In the genomic region with DNA sequence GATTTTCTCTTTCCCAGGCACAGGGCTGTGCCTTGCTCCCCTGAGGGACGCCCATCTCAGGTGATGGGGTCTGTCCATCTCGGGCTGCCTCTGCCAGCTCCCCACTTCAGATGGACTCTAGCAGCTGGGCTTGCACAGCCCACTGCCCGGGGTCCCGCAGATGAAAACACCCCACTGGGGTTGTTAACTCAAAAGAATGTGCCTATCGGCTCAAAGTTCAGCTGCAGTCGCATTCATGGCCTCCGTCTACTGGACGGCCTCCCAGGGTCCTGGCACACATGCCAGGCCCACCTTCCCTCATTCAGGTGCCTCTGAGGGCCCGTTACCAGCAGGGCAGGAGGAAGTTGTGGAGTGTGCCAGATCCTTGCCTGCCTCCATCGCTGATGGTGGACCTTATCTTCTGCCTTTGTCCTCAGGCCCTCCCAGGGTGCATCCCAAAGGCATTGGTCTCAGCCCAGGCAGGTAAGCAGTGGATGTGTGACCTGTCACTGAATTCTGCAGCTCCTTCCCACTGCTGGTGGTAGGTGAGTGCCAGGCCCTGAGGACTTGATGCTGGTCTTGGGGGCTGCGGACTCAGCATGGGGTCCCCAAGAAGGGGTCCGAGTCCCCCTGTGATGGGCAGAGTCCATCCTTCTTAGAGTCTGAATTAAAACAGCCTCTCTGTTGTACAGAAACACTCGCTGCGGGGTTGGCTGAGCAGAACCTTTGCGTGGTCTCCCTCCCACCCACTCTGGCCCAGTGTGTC, we compare ENCODE assay signal across 16 cellular contexts.
DNase-seq lines count a peak whose midpoint lies in the region; ATAC-seq, FAIRE-seq and TF ChIP-seq lines count a peak whose summit lies in the region.
"Had no signal": no experiment of that assay in that cellular context is flagged by ENCODE, and none has a peak within 500 bp of the region (broad histone marks: within the 10 kb centered on the region; RNA-seq: fewer than 3 reads in every experiment).

No MANE protein-coding gene starts in this region.

- no peak overlapping the region for H3K4me3 Mint-ChIP-seq in nephron progenitor cell
- H3K4me3 Mint-ChIP-seq: CD8-positive, alpha-beta memory T cell had no signal

- H3K27ac ChIP-seq in HepG2 (ENCODE audit: extremely low read length, insufficient read depth, low read length) (no peak overlapping the region), right lobe of liver (no peak overlapping the region), sigmoid colon (no peak overlapping the region), GM23248 (no peak overlapping the region)
- H3K27ac ChIP-seq: BLaER1 had no signal

- TF ChIP-seq POLR2A in HepG2 (IDR thresholded peaks at IDR 0.05; ENCODE audit: insufficient read depth in 1 of 2, low read depth in 2 of 2, low read length in 2 of 2) (no peak), right lobe of liver (IDR thresholded peaks at IDR 0.05) (no peak), sigmoid colon (IDR thresholded peaks at IDR 0.05) (no peak)

- H3K9me3 ChIP-seq in HepG2 (ENCODE audit: low read length) (no peaks in the 10 kb centered on the region), right lobe of liver (no peaks in the 10 kb centered on the region), sigmoid colon (no peaks in the 10 kb centered on the region), GM23248 (ENCODE audit: low read depth) (no peaks in the 10 kb centered on the region)
- H3K9me3 ChIP-seq: BLaER1, HAP-1 had no signal

- peaks cover 19% of the 10 kb centered on the region for H3K27me3 Mint-ChIP-seq in nephron progenitor cell (ENCODE audit: low read depth, poor library complexity)

- intact Hi-C loops in HepG2 (cut with micrococcal nuclease; ENCODE audit: unreplicated experiment) (loop anchor here (5.0 kb wide), 1 partner anchor 391 kb away; no protein-coding TSS in a partner anchor), right lobe of liver (cut with DNase I) (loop anchor here in 1 of 2 donors (5.0 to 10.0 kb wide), 2 partner anchors 384 to 388 kb away; no protein-coding TSS in a partner anchor), sigmoid colon (cut with DNase I) (loop anchor here (5.0 to 10.0 kb wide), 2 partner anchors 321 to 382 kb away; no protein-coding TSS in a partner anchor)

- DNase-seq in HepG2 (ENCODE audit: low spot score) (peak; percentile 16), right lobe of liver (no peak), islet precursor cell (peak; percentile 41), nephron progenitor cell (no peak), sigmoid colon (peak; percentile 56), GM23248 (no peak), hepatic stellate cell (ENCODE audit: low spot score) (no peak)
- DNase-seq: 8988T; AML-193; CD8-positive, alpha-beta memory T cell; DMS53; GF-D8; GOT3 had no signal

- no peak for TF ChIP-seq EP300 in HepG2 (IDR thresholded peaks at IDR 0.05; ENCODE audit: low read depth in 2 of 2, low read length in 2 of 2)
- no peak for TF ChIP-seq EP300 in HepG2 (CRISPR knock-in tag; IDR thresholded peaks at IDR 0.05; ENCODE audit: borderline replicate concordance)
- TF ChIP-seq EP300 in sigmoid colon (IDR thresholded peaks at IDR 0.05), result no peak

- no peaks in the 10 kb centered on the region for H3K9me2 ChIP-seq in GM23248 (ENCODE audit: insufficient read depth)

- peak overlapping the region; percentile 51 for H3K27ac Mint-ChIP-seq in nephron progenitor cell
- H3K27ac Mint-ChIP-seq: CD8-positive, alpha-beta memory T cell had no signal

- 29% methylated on average over 4 of the region's 15 CpGs for WGBS in HepG2 (ENCODE audit: low lambda C conversion rate)
- 84% methylated on average over 10 of the region's 15 CpGs for WGBS in right lobe of liver (ENCODE audit: insufficient coverage, low coverage, low lambda C conversion rate, missing lambda C conversion rate)
- 77 to 90% methylated on average over 15 of the region's 15 CpGs for WGBS in sigmoid colon, 2 donors
- 72 to 78% methylated on average over 15 of the region's 15 CpGs for WGBS in GM23248 (ENCODE audit: low coverage in 1 of 2, low lambda C conversion rate in 2 of 2, missing lambda C conversion rate in 2 of 2), 2 experiments

- H3K9ac ChIP-seq in HepG2 (ENCODE audit: insufficient read depth, low read depth, low read length), result no peak overlapping the region
- H3K9ac ChIP-seq in GM23248, result no peak overlapping the region
- H3K9ac ChIP-seq: BLaER1 had no signal

- no peak overlapping the region for H2AFZ ChIP-seq in HepG2 (ENCODE audit: low read length)
- no peak overlapping the region for H2AFZ ChIP-seq in GM23248

- H3K79me2 ChIP-seq in HepG2 (ENCODE audit: insufficient read depth, low read length) (no peaks in the 10 kb centered on the region), GM23248 (ENCODE audit: insufficient read depth) (no peaks in the 10 kb centered on the region)

- no peak for FAIRE-seq in HepG2 (lab: Jason Lieb, UNC)

- H3K36me3 ChIP-seq in HepG2 (replicated peaks in 1 of 2; ENCODE audit: control insufficient read depth in 1 of 2, insufficient read depth in 2 of 2, low read length in 2 of 2) (no peaks in the 10 kb centered on the region), right lobe of liver (no peaks in the 10 kb centered on the region), sigmoid colon (no peaks in the 10 kb centered on the region), GM23248 (ENCODE audit: low read depth) (no peaks in the 10 kb centered on the region)
- H3K36me3 ChIP-seq: BLaER1, HAP-1 had no signal

- H3K27me3 ChIP-seq in HepG2 (ENCODE audit: control insufficient read depth in 1 of 2, insufficient read depth in 2 of 2, low read length in 2 of 2), result peaks cover 0 to 10% of the 10 kb centered on the region in 2 experiments; a peak in 3 of 5 replicates
- H3K27me3 ChIP-seq in right lobe of liver, result no peaks in the 10 kb centered on the region
- H3K27me3 ChIP-seq in sigmoid colon, result no peaks in the 10 kb centered on the region
- no peaks in the 10 kb centered on the region; the same call in none of the 2 replicates for H3K27me3 ChIP-seq in GM23248 (replicated peaks; ENCODE audit: insufficient read depth)

- BruUV-seq in HepG2 (replicated peaks; lab: Mats Ljungman, UMichigan), result no TSS peak

- CTCF ChIA-PET in HepG2 (lab: Yijun Ruan, JAX; ENCODE audit: low intra/inter-chr PET ratio, low total read pairs), result interaction anchor here (1.1 kb wide), 1 partner anchor 53 kb away, joined by 3 read pairs; no protein-coding TSS in a partner anchor

- peaks cover 4% of the 10 kb centered on the region for H3K9me3 Mint-ChIP-seq in nephron progenitor cell
- H3K9me3 Mint-ChIP-seq: CD8-positive, alpha-beta memory T cell had no signal

- in situ Hi-C loops in HepG2 (cut with HindIII; ENCODE audit: extremely low pct_ligation_motif_present, low pct_unique_long_range_greater_than_20kb), result loop anchor here (5.0 to 10.0 kb wide), 2 partner anchors 54 to 332 kb away; partner anchors contain the start of gene RTL1
- in situ Hi-C loops in GM23248 (cut with MboI), result no loop called here

- no peaks in the 10 kb centered on the region for H4K20me1 ChIP-seq in HepG2 (ENCODE audit: insufficient read depth, low read length)
- no peaks in the 10 kb centered on the region for H4K20me1 ChIP-seq in GM23248 (ENCODE audit: insufficient read depth)
- H4K20me1 ChIP-seq: BLaER1 had no signal

- peak overlapping the region in 1 of 3 experiments; percentile 28; a peak in 1 of 6 replicates for H3K4me3 ChIP-seq in HepG2 (replicated peaks in 1 of 3; ENCODE audit: insufficient read depth in 1 of 3, low read depth in 2 of 3, low read length in 3 of 3)
- H3K4me3 ChIP-seq in right lobe of liver, result no peak overlapping the region
- no peak overlapping the region for H3K4me3 ChIP-seq in sigmoid colon
- H3K4me3 ChIP-seq in GM23248, result no peak overlapping the region
- H3K4me3 ChIP-seq: BLaER1, HAP-1 had no signal

- H3K4me1 ChIP-seq in HepG2 (ENCODE audit: insufficient read depth, low read length) (peaks cover 70% of the 10 kb centered on the region), right lobe of liver (no peaks in the 10 kb centered on the region), sigmoid colon (peaks cover 0 to 13% (median 11%) of the 10 kb centered on the region in 4 donors), GM23248 (ENCODE audit: insufficient read depth) (no peaks in the 10 kb centered on the region)
- H3K4me1 ChIP-seq: HAP-1 had no signal

- ATAC-seq in HepG2, result no peak
- no peak for ATAC-seq in right lobe of liver
- ATAC-seq in GM21717 (IDR thresholded peaks at IDR 0.05; ENCODE audit: unreplicated experiment), result no peak

- no peak for TF ChIP-seq CTCF in HepG2 (CRISPR knock-in tag; IDR thresholded peaks at IDR 0.05)
- TF ChIP-seq CTCF in right lobe of liver (IDR thresholded peaks at IDR 0.05), result no peak
- no peak for TF ChIP-seq CTCF in nephron progenitor cell (IDR thresholded peaks at IDR 0.05)
- no peak for TF ChIP-seq CTCF in sigmoid colon (IDR thresholded peaks at IDR 0.05)

- no peak for TF ChIP-seq RAD21 in HepG2 (CRISPR knock-in tag; IDR thresholded peaks at IDR 0.05)

- H3F3A ChIP-seq in GM23248 (ENCODE audit: insufficient read depth), result no peaks in the 10 kb centered on the region

- H3K4me1 Mint-ChIP-seq in nephron progenitor cell, result peaks cover 35% of the 10 kb centered on the region
- H3K4me1 Mint-ChIP-seq: CD8-positive, alpha-beta memory T cell had no signal

- POLR2A ChIA-PET in HepG2 (lab: Yijun Ruan, JAX), result interaction anchor here (6.5 kb wide), 1 partner anchor 52 kb away, joined by 76 read pairs; no protein-coding TSS in a partner anchor

- H3K36me3 Mint-ChIP-seq in nephron progenitor cell (ENCODE audit: low read depth), result no peaks in the 10 kb centered on the region

- H3K4me2 ChIP-seq in HepG2 (ENCODE audit: low read depth, low read length) (peak overlapping the region; percentile 6), GM23248 (ENCODE audit: unreplicated experiment) (no peak overlapping the region)
- H3K4me2 ChIP-seq: BLaER1 had no signal

TF ChIP-seq in HepG2, 621 proteins besides CTCF, POLR2A, EP300 and RAD21 (continues in another document):
- TF ChIP-seq ZFP90 (CRISPR knock-in tag; IDR thresholded peaks at IDR 0.05; ENCODE audit: borderline replicate concordance), result no peak

Comparison
In these comparisons a context has a peak if more than half of its experiments do, and no peak if none do; other contexts are left out.
1. DNase-seq: peak in HepG2 (single experiment), islet precursor cell (single experiment) and sigmoid colon (single experiment); none in right lobe of liver (0 of 3), nephron progenitor cell (single experiment), GM23248 (single experiment) and hepatic stellate cell (single experiment).